In the genomic region with DNA sequence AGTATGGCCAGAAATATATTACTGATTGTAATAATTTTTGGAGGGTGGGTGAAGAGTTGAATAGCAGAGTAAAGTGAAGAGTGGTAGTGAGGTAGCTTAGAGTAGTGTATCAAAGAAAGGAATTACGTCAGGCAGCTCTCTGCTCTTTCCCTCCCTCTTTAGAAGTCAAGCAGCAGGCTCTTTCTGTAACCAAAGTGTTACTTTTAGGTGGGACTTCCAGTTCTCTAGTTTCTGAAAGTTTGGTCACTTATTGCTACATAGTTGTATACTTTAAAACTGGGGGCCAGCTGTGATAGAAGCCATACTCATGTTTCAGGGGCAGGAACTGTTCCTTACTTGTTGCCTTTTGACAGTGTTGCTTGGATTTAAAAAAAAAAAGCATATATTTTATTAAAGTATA, we compare ENCODE assay signal across 8 cellular contexts. TPM values are rescaled to one million over a fixed set of nuclear protein-coding genes. Genes with fewer than 3 reads are reported as not detected.
A peak's percentile ranks its signal among the peaks of the same experiment; 100 is the strongest.
DNase-seq lines count a peak whose midpoint lies in the region; ATAC-seq and TF ChIP-seq lines count a peak whose summit lies in the region.

No MANE protein-coding gene starts in this region.

- no peaks in the 10 kb centered on the region for H3K27me3 Mint-ChIP-seq in CD4-positive, alpha-beta memory T cell

- H3K4me1 Mint-ChIP-seq in CD4-positive, alpha-beta memory T cell, result peaks cover 61 to 95% (median 79%) of the 10 kb centered on the region in 4 donors

- no peaks in the 10 kb centered on the region for H3K27me3 ChIP-seq in CD4-positive, alpha-beta memory T cell (ENCODE audit: insufficient read depth, low read length)
- no peaks in the 10 kb centered on the region for H3K27me3 ChIP-seq in gastroesophageal sphincter

- no peak for TF ChIP-seq CTCF in gastroesophageal sphincter (IDR thresholded peaks at IDR 0.05)

- DNase-seq in CD4-positive, alpha-beta memory T cell, result peak; percentile 59 to 69 (median 67)
- no peak for DNase-seq in HuH-7.5 (ENCODE audit: low spot score)
- DNase-seq in HT-29 (ENCODE audit: low spot score), result no peak
- no peak for DNase-seq in SW480 (ENCODE audit: low spot score)
- no peak for DNase-seq in SKM-1 (lab: John Stamatoyannopoulos, UW; ENCODE audit: unreplicated experiment)

- H3K36me3 Mint-ChIP-seq in CD4-positive, alpha-beta memory T cell, result peaks cover 13 to 25% of the 10 kb centered on the region in 2 donors

- H3K9me3 ChIP-seq in CD4-positive, alpha-beta memory T cell (ENCODE audit: control insufficient read depth in 1 of 2, low read length in 2 of 2), result no peaks in the 10 kb centered on the region
- peaks cover 0 to 21% (median 0%) of the 10 kb centered on the region in 3 donors for H3K9me3 ChIP-seq in gastroesophageal sphincter

- POLR2A ChIA-PET in CD4-positive, alpha-beta memory T cell (lab: Charles Lee; ENCODE audit: partially characterized antibody), result interaction anchor here (1.0 to 8.0 kb wide), 8 partner anchors 11 to 375 kb away, joined by 3 to 106 read pairs (median 16); partner anchors contain the start of gene ATF7IP

- peak overlapping the region; percentile 29 to 76 (median 71) for H3K4me3 Mint-ChIP-seq in CD4-positive, alpha-beta memory T cell

- H3K36me3 ChIP-seq in CD4-positive, alpha-beta memory T cell (ENCODE audit: insufficient read depth, low read length), result no peaks in the 10 kb centered on the region
- no peaks in the 10 kb centered on the region for H3K36me3 ChIP-seq in gastroesophageal sphincter

- peak overlapping the region; percentile 85 to 98 (median 93) for H3K27ac Mint-ChIP-seq in CD4-positive, alpha-beta memory T cell

- ATAC-seq in GM19395 (IDR thresholded peaks at IDR 0.05; ENCODE audit: unreplicated experiment), result peak; percentile 63
- peak; percentile 56 for ATAC-seq in HG03432 (IDR thresholded peaks at IDR 0.05; ENCODE audit: unreplicated experiment)
- peak; percentile 39 for ATAC-seq in gastroesophageal sphincter

- no peak for TF ChIP-seq EP300 in gastroesophageal sphincter (IDR thresholded peaks at IDR 0.05)

- peak overlapping the region; percentile 63 for H3K27ac ChIP-seq in CD4-positive, alpha-beta memory T cell (ENCODE audit: low read depth, low read length)
- H3K27ac ChIP-seq in gastroesophageal sphincter, result peak overlapping the region in 2 of 4 donors; percentile 32 to 56

- H3K9me3 Mint-ChIP-seq in CD4-positive, alpha-beta memory T cell, result no peaks in the 10 kb centered on the region

- intact Hi-C loops in CD4-positive, alpha-beta memory T cell (cut with micrococcal nuclease), result loop anchor here (1.0 to 10.0 kb wide), 2 partner anchors 15 to 559 kb away; no protein-coding TSS in a partner anchor

- no peak overlapping the region for H3K4me3 ChIP-seq in CD4-positive, alpha-beta memory T cell (ENCODE audit: low read length in 2 of 2)
- no peak overlapping the region for H3K4me3 ChIP-seq in gastroesophageal sphincter

- 30 to 40% methylated on average over 1 of the region's 1 CpG for WGBS in gastroesophageal sphincter (ENCODE audit: low coverage in 1 of 2), 2 donors

- CTCF ChIA-PET in CD4-positive, alpha-beta memory T cell (lab: Charles Lee; ENCODE audit: partially characterized antibody), result interaction anchor here (0.6 to 4.3 kb wide), 7 partner anchors 11 to 140 kb away, joined by 3 to 49 read pairs (median 6); partner anchors contain the start of gene ATF7IP

- no peak for TF ChIP-seq POLR2A in gastroesophageal sphincter (IDR thresholded peaks at IDR 0.05)

- H3K4me1 ChIP-seq in CD4-positive, alpha-beta memory T cell (ENCODE audit: insufficient read depth, low read length), result peaks cover 99% of the 10 kb centered on the region
- H3K4me1 ChIP-seq in gastroesophageal sphincter, result peaks cover 0 to 50% (median 13%) of the 10 kb centered on the region in 3 donors

RNA-seq across cellular contexts. Expression of gene ATF7IP, which starts 30.6 kb away (rescaled TPM):
- 100 to 1,000 TPM; 209 to 223 TPM for total RNA-seq in CD4-positive, alpha-beta memory T cell
- polyA plus RNA-seq in CD4-positive, alpha-beta memory T cell, result 100 to 1,000 TPM in 1 of 2 donors, 10 to 100 TPM in 1; 87.3 to 103 TPM
- total RNA-seq in gastroesophageal sphincter, result 10 to 100 TPM; 32.0 to 71.8 (median 32.7) TPM
- 10.4 and 11.1 TPM in 2 replicates for total RNA-seq in HT-29 (2014; rRNA removed; shearing (Covaris generic))

Comparison
In these comparisons a context has a peak if more than half of its experiments do, and no peak if none do; other contexts are left out.
1. DNase-seq: peak in CD4-positive, alpha-beta memory T cell (5 of 5); none in HuH-7.5 (single experiment), HT-29 (single experiment), SW480 (single experiment) and SKM-1 (single experiment).
2. Peak in every context shown above with its lines, with median percentiles within 50 percentile points of each other: ATAC-seq.